ENCODE assay signal across 8 cellular contexts in the genomic region with DNA sequence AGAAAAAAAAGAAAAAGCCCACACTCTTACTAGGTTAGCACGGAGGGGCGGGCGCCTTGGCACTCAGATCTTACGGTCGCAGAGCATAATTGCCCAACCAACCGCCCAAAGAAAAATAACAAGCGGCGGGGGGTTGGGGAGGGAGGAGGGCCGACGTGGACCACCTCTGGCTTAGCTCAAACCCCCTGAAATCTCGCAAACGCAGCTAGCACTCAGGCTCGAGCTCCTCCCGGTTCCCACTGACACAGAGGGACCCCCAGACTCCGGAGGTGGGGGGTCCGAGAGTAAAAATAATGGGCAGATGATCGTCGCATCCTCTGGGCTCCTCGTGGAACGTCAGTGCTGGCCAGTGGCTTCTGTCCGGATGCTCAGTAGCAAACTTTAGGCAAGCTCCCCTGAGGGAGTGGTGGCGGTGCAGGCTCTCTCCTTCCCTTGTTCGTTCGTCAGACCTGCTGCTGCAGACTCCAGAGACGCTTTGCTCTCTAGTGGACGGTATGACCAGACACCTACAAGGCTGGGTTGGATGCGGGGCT. TPM values are rescaled to one million over a fixed set of nuclear protein-coding genes. Genes with fewer than 3 reads are reported as not detected.
DNase-seq lines count a peak whose midpoint lies in the region; ATAC-seq and TF ChIP-seq lines count a peak whose summit lies in the region.

No MANE protein-coding gene starts in this region.

- H3K27me3 ChIP-seq in esophagus squamous epithelium: no peaks in the 10 kb centered on the region
- H3K27me3 ChIP-seq in parathyroid adenoma (ENCODE audit: control insufficient read depth, insufficient read depth, low read length): no peaks in the 10 kb centered on the region

- ATAC-seq in GM18519 (IDR thresholded peaks at IDR 0.05; ENCODE audit: low FRiP score, unreplicated experiment): no peak

- H3K9ac ChIP-seq in parathyroid adenoma: no peak overlapping the region

- TF ChIP-seq CTCF in esophagus squamous epithelium (IDR thresholded peaks at IDR 0.05): peak in 1 of 6 experiments; percentile 14
- no peak for TF ChIP-seq CTCF in parathyroid adenoma (IDR thresholded peaks at IDR 0.05)

- H3K4me3 ChIP-seq in esophagus squamous epithelium: peak overlapping the region; percentile 51 to 70 (median 60)
- H3K4me3 ChIP-seq in parathyroid adenoma (ENCODE audit: low read depth, low read length): no peak overlapping the region

- H2AFZ ChIP-seq in parathyroid adenoma: peak overlapping the region; percentile 96

- intact Hi-C loops in esophagus squamous epithelium (cut with DNase I): no loop called here

- peak overlapping the region; percentile 83 to 93 (median 92) for H3K27ac ChIP-seq in esophagus squamous epithelium
- peak overlapping the region; percentile 49 for H3K27ac ChIP-seq in parathyroid adenoma

- peak; percentile 57 for DNase-seq in EH (ENCODE audit: low read depth)
- peak; percentile 35 for DNase-seq in NCI-H2227 treated with DMSO at 0.1 percent for 48 hours (lab: John Stamatoyannopoulos, UW)
- no peak for DNase-seq in esophagus squamous epithelium (lab: John Stamatoyannopoulos, UW)
- no peak for DNase-seq in SKM-1 treated with dmso at 0.1 percent for 144 hours (lab: John Stamatoyannopoulos, UW; ENCODE audit: unreplicated experiment)
- no peak for DNase-seq in NCI-H526 (lab: John Stamatoyannopoulos, UW)
- no peak for DNase-seq in NCI-H2171 (lab: John Stamatoyannopoulos, UW)

- WGBS in esophagus squamous epithelium, 2 donors: 39 to 40% methylated on average over 13 to 21 of the region's 27 CpGs

- peaks cover 0 to 10% (median 0%) of the 10 kb centered on the region in 3 donors for H3K9me3 ChIP-seq in esophagus squamous epithelium
- no peaks in the 10 kb centered on the region for H3K9me3 ChIP-seq in parathyroid adenoma (ENCODE audit: control insufficient read depth, low read length)

- peak in 1 of 4 donors; percentile 17 for TF ChIP-seq POLR2A in esophagus squamous epithelium (IDR thresholded peaks at IDR 0.05)

- no peak overlapping the region for H3K4me2 ChIP-seq in parathyroid adenoma (ENCODE audit: low read length)

- H3K79me2 ChIP-seq in parathyroid adenoma: no peaks in the 10 kb centered on the region

- H3K36me3 ChIP-seq in esophagus squamous epithelium (no peaks in the 10 kb centered on the region), parathyroid adenoma (ENCODE audit: control insufficient read depth, insufficient read depth, low read length) (no peaks in the 10 kb centered on the region)

- H3K4me1 ChIP-seq in esophagus squamous epithelium (peaks cover 0 to 18% (median 6%) of the 10 kb centered on the region in 3 donors), parathyroid adenoma (peaks cover 4% of the 10 kb centered on the region)

RNA-seq across cellular contexts. Expression of a gene that starts 12.0 kb away (rescaled TPM):
- not detected for total RNA-seq in esophagus squamous epithelium

RNA-seq across cellular contexts. Expression of a gene that starts 13.4 kb away (rescaled TPM):
- total RNA-seq in esophagus squamous epithelium: 10 to 100 TPM in 1 of 4 donors, 1 to 10 TPM in 3; 1.7 to 10.6 (median 8.7) TPM

RNA-seq across cellular contexts. Expression of a gene that starts 31.0 kb away (rescaled TPM):
- total RNA-seq in esophagus squamous epithelium: 10 to 100 TPM; 47.3 to 87.4 (median 58.0) TPM

RNA-seq across cellular contexts. Expression of a gene that starts 50.2 kb away (rescaled TPM):
- not detected for total RNA-seq in esophagus squamous epithelium

Comparison
In these comparisons a context has a peak if more than half of its experiments do, and no peak if none do; other contexts are left out.
1. DNase-seq: peak in EH (single experiment) and NCI-H2227 treated with DMSO at 0.1 percent for 48 hours (single experiment); none in esophagus squamous epithelium (single experiment), SKM-1 treated with dmso at 0.1 percent for 144 hours (single experiment), NCI-H526 (0 of 2) and NCI-H2171 (single experiment).